1 cellular context compared by ENCODE assay signal in the genomic region with DNA sequence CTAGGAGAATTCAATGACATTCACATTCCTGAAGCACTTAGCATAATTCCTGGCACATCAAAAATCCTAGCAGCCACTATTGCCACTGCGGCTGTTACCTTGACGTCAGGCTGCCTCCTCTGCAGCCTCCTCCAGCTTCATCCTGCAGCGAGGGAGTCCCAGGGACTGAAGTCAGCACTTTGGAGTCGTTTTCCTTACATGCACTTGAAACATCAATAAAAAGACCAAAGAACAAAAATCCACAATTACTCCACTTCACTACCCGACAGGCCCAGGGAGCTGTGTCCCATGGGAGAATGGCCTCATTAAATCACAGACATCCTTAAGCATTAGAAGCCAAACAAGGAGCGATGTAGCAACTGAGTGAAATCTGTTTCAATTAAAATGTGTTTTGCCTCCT.
TF ChIP-seq lines count a peak whose summit lies in the region.

No MANE protein-coding gene starts in this region.

TF ChIP-seq in neural cell, 6 proteins besides CTCF, POLR2A, EP300 and RAD21 (continued from another document):
- TF ChIP-seq, protein P1, sequence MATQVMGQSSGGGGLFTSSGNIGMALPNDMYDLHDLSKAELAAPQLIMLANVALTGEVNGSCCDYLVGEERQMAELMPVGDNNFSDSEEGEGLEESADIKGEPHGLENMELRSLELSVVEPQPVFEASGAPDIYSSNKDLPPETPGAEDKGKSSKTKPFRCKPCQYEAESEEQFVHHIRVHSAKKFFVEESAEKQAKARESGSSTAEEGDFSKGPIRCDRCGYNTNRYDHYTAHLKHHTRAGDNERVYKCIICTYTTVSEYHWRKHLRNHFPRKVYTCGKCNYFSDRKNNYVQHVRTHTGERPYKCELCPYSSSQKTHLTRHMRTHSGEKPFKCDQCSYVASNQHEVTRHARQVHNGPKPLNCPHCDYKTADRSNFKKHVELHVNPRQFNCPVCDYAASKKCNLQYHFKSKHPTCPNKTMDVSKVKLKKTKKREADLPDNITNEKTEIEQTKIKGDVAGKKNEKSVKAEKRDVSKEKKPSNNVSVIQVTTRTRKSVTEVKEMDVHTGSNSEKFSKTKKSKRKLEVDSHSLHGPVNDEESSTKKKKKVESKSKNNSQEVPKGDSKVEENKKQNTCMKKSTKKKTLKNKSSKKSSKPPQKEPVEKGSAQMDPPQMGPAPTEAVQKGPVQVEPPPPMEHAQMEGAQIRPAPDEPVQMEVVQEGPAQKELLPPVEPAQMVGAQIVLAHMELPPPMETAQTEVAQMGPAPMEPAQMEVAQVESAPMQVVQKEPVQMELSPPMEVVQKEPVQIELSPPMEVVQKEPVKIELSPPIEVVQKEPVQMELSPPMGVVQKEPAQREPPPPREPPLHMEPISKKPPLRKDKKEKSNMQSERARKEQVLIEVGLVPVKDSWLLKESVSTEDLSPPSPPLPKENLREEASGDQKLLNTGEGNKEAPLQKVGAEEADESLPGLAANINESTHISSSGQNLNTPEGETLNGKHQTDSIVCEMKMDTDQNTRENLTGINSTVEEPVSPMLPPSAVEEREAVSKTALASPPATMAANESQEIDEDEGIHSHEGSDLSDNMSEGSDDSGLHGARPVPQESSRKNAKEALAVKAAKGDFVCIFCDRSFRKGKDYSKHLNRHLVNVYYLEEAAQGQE (IDR thresholded peaks at IDR 0.05; ENCODE audit: borderline replicate concordance), result peak; percentile 76
